In the genomic region with DNA sequence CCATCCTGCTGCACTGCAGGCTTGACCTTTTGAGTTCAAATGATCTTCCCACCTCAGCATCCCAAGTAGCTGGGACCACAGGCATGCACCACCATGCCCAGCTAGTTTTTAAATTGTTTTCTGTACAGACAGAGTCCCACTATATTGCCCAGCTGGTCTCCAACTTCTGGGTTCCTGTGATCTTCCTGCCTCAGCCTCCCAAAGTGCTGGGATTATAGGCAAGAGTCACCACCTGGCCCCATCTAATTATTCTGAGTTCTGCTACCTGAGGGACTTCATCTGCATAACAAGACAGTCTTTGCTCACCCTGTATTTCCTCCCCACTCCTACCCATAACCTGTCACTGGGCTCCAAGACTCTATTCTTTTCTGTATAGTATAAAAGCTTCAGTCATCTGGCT, we compare ENCODE assay signal across 21 cellular contexts. TPM values are rescaled to one million over a fixed set of nuclear protein-coding genes. Genes with fewer than 3 reads are reported as not detected.
DNase-seq lines count a peak whose midpoint lies in the region; ATAC-seq and TF ChIP-seq lines count a peak whose summit lies in the region.
"Had no signal": no experiment of that assay in that cellular context is flagged by ENCODE, and none has a peak within 500 bp of the region (broad histone marks: within the 10 kb centered on the region; RNA-seq: fewer than 3 reads in every experiment).

No MANE protein-coding gene starts in this region.

- H3K27me3 ChIP-seq in CD4-positive, alpha-beta memory T cell (ENCODE audit: insufficient read depth, low read length): no peaks in the 10 kb centered on the region
- H3K27me3 ChIP-seq in Loucy (ENCODE audit: insufficient read depth, low read length, poor library complexity, severe bottlenecking) (no peaks in the 10 kb centered on the region), vagina (no peaks in the 10 kb centered on the region)
- H3K27me3 ChIP-seq: BLaER1 treated with 17β-estradiol and CSF1 and Interleukin-3, amounts not matched to agents 10 nM and 100 nM had no signal

- H3K4me3 Mint-ChIP-seq in CD4-positive, alpha-beta memory T cell: no peak overlapping the region

- POLR2A ChIA-PET in CD4-positive, alpha-beta memory T cell (lab: Charles Lee; ENCODE audit: partially characterized antibody): no interaction called here

- H3F3A ChIP-seq in Loucy (ENCODE audit: low read depth): peaks cover 9% of the 10 kb centered on the region

- no peaks in the 10 kb centered on the region for H3K36me3 ChIP-seq in CD4-positive, alpha-beta memory T cell (ENCODE audit: insufficient read depth, low read length)
- H3K36me3 ChIP-seq in Loucy (ENCODE audit: insufficient read depth, low read length) (no peaks in the 10 kb centered on the region), mesodermal cell (ENCODE audit: control insufficient read depth, insufficient read depth, low read length) (no peaks in the 10 kb centered on the region), vagina (no peaks in the 10 kb centered on the region)
- H3K36me3 ChIP-seq: BLaER1 treated with 17β-estradiol and CSF1 and Interleukin-3, amounts not matched to agents 10 nM and 100 nM had no signal

- no peak for TF ChIP-seq POLR2A in GM18505 (IDR thresholded peaks at IDR 0.05; ENCODE audit: borderline replicate concordance, extremely low read depth, insufficient read depth, insufficient read length)
- no peak for TF ChIP-seq POLR2A in vagina (IDR thresholded peaks at IDR 0.05)

- no peaks in the 10 kb centered on the region for H3K27me3 Mint-ChIP-seq in CD4-positive, alpha-beta memory T cell

- no peak overlapping the region for H3K4me3 ChIP-seq in CD4-positive, alpha-beta memory T cell (ENCODE audit: low read length in 2 of 2)
- H3K4me3 ChIP-seq in Loucy (ENCODE audit: low read length, poor library complexity, severe bottlenecking): peak overlapping the region; percentile 54
- no peak overlapping the region for H3K4me3 ChIP-seq in mesodermal cell (ENCODE audit: extremely low read depth, insufficient read depth, low read length, poor library complexity, severe bottlenecking)
- H3K4me3 ChIP-seq in vagina: no peak overlapping the region
- H3K4me3 ChIP-seq: A549; BLaER1 treated with 17β-estradiol and CSF1 and Interleukin-3, amounts not matched to agents 10 nM and 100 nM had no signal

- CTCF ChIA-PET in CD4-positive, alpha-beta memory T cell (lab: Charles Lee; ENCODE audit: partially characterized antibody): interaction anchor here (5.2 to 10.3 kb wide), 3 partner anchors 17 to 55 kb away, joined by 48 to 218 read pairs (median 206); a partner anchor contains a TSS

- H3K4me1 Mint-ChIP-seq in CD4-positive, alpha-beta memory T cell: peaks cover 2 to 12% (median 7%) of the 10 kb centered on the region in 4 donors

- H3K9me3 ChIP-seq in CD4-positive, alpha-beta memory T cell (ENCODE audit: control insufficient read depth in 1 of 2, low read length in 2 of 2): no peaks in the 10 kb centered on the region
- no peaks in the 10 kb centered on the region for H3K9me3 ChIP-seq in Loucy (ENCODE audit: insufficient read depth, low read depth, low read length)
- no peaks in the 10 kb centered on the region for H3K9me3 ChIP-seq in mesodermal cell (ENCODE audit: control insufficient read depth, low read length)
- no peaks in the 10 kb centered on the region for H3K9me3 ChIP-seq in vagina
- H3K9me3 ChIP-seq: A549; BLaER1 treated with 17β-estradiol and CSF1 and Interleukin-3, amounts not matched to agents 10 nM and 100 nM had no signal

- ATAC-seq in HG02840 (IDR thresholded peaks at IDR 0.05; ENCODE audit: low FRiP score, unreplicated experiment) (no peak), GM18505 (IDR thresholded peaks at IDR 0.05; ENCODE audit: unreplicated experiment) (no peak)

- H3K4me1 ChIP-seq in CD4-positive, alpha-beta memory T cell (ENCODE audit: insufficient read depth, low read length): no peaks in the 10 kb centered on the region
- H3K4me1 ChIP-seq in Loucy (ENCODE audit: insufficient read depth, low read length, poor library complexity, severe bottlenecking) (peaks cover 31% of the 10 kb centered on the region), mesodermal cell (ENCODE audit: control insufficient read depth, insufficient read depth, low read length, poor library complexity, severe bottlenecking) (peaks cover 23% of the 10 kb centered on the region), vagina (peaks cover 6% of the 10 kb centered on the region)

- no peak overlapping the region for H3K27ac ChIP-seq in CD4-positive, alpha-beta memory T cell (ENCODE audit: low read depth, low read length)
- H3K27ac ChIP-seq in cingulate gyrus (ENCODE audit: low read depth, low read length) (peak overlapping the region; percentile 23), mesodermal cell (ENCODE audit: low read depth, low read length, severe bottlenecking) (peak overlapping the region; percentile 77), vagina (no peak overlapping the region)
- H3K27ac ChIP-seq: A549; BLaER1 treated with 17β-estradiol and CSF1 and Interleukin-3, amounts not matched to agents 10 nM and 100 nM; KMS-11 had no signal

- intact Hi-C loops in CD4-positive, alpha-beta memory T cell (cut with micrococcal nuclease): no loop called here
- intact Hi-C loops in vagina (cut with DNase I): loop anchor here (10.0 kb wide), 1 partner anchor 538 kb away; no protein-coding TSS in a partner anchor

- H4K20me1 ChIP-seq in Loucy (ENCODE audit: insufficient read depth, low read length, poor library complexity, severe bottlenecking): no peaks in the 10 kb centered on the region
- H4K20me1 ChIP-seq: BLaER1 treated with 17β-estradiol and CSF1 and Interleukin-3, amounts not matched to agents 10 nM and 100 nM had no signal

- peak overlapping the region; percentile 36 for H3K9ac ChIP-seq in Loucy (ENCODE audit: low read depth, low read length, poor library complexity, severe bottlenecking)
- H3K9ac ChIP-seq: BLaER1 treated with 17β-estradiol and CSF1 and Interleukin-3, amounts not matched to agents 10 nM and 100 nM; KMS-11 had no signal

- DNase-seq in CD4-positive, alpha-beta memory T cell: no peak
- no peak for DNase-seq in vagina (ENCODE audit: extremely low spot score in 2 of 2)
- DNase-seq in NCI-H345 treated with DMSO at 0.1 percent for 48 hours (lab: John Stamatoyannopoulos, UW; ENCODE audit: unreplicated experiment): no peak
- DNase-seq: DMS 273 treated with DMSO at 0.1 percent for 48 hours; GF-D8; MM.1S; NCI-H1105; NCI-H1694 treated with DMSO at 0.1 percent for 48 hours; NCI-H2107; NCI-H345; NCI-H69; NK-92 treated with Interleukin-12 subunit alpha and Interleukin-12 subunit beta, amount 100 ng/mL, for 24 hours; SIG-M5 had no signal

- TF ChIP-seq CTCF in Loucy (conservative IDR thresholded peaks at IDR 0.05; ENCODE audit: low read length) (no peak), vagina (IDR thresholded peaks at IDR 0.05) (no peak)

- H3K36me3 Mint-ChIP-seq in CD4-positive, alpha-beta memory T cell: no peaks in the 10 kb centered on the region

- no peaks in the 10 kb centered on the region for H3K9me2 ChIP-seq in Loucy (replicated peaks; ENCODE audit: low read depth, low read length)

- 0 out of 2 replicates have a peak, but pooled peaks cover 4% of the 10 kb centered on the region for H3K79me2 ChIP-seq in Loucy (ENCODE audit: insufficient read depth, low read length)

- peak overlapping the region in 4 of 7 donors; percentile 2 to 77 (median 57) for H3K27ac Mint-ChIP-seq in CD4-positive, alpha-beta memory T cell

- no peak overlapping the region for H2AFZ ChIP-seq in Loucy (ENCODE audit: low read length)

- H3K9me3 Mint-ChIP-seq in CD4-positive, alpha-beta memory T cell: no peaks in the 10 kb centered on the region

- peak overlapping the region; percentile 67 for H3K4me2 ChIP-seq in Loucy (ENCODE audit: low read depth, low read length, poor library complexity, severe bottlenecking)
- H3K4me2 ChIP-seq: A549; BLaER1 treated with 17β-estradiol and CSF1 and Interleukin-3, amounts not matched to agents 10 nM and 100 nM; KMS-11 had no signal

RNA-seq across cellular contexts. Expression of a gene that starts 54.6 kb away (rescaled TPM):
- 10 to 100 TPM; 85.8 to 89.4 TPM for total RNA-seq in CD4-positive, alpha-beta memory T cell
- polyA plus RNA-seq in CD4-positive, alpha-beta memory T cell: 10 to 100 TPM; 10.0 to 15.6 TPM
- polyA plus RNA-seq in mesodermal cell (2013, experiment 1 of 2): 198 TPM
- polyA plus RNA-seq in mesodermal cell (2013, experiment 2 of 2): 190 TPM
- 46.7 TPM for total RNA-seq in vagina

Comparison
In these comparisons a context has a peak if more than half of its experiments do, and no peak if none do; other contexts are left out.
1. H3K27ac ChIP-seq: peak in cingulate gyrus (single experiment) and mesodermal cell (single experiment); none in CD4-positive, alpha-beta memory T cell (single experiment) and vagina (single experiment).